Comparison of ENCODE assay signal across 8 cellular contexts in the genomic region with DNA sequence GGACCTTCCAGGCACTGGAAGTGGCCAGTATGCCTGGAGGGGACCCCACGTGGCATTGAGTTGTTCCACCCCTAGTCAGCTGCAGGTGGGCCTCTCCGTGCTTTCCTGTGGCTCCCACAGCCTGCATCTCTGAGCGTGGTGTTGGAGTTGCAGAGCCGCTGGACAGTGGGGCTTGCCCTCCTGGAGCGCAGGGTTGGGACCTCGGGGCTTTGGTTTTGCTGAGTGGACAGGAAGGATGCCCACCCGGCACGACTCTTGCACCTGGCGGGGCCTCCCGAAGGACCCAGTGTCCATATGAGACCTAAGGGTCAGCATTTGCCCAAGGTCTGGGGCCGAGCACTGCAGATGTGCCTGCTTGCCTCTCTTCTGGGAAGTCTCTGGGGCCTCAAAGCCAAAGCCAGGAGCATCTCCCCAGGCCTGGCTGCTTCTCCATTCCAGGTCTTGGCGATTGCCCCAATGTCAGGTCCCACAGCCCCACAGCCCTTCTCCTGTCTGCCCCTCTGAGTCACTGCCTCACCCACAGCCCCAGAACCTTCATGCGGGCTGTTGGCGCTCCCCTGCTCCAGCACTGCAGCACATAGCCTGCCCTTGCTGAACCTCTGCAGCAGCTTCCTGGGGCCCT. TPM values are rescaled to one million over a fixed set of nuclear protein-coding genes. Genes with fewer than 3 reads are reported as not detected.
DNase-seq lines count a peak whose midpoint lies in the region; ATAC-seq and TF ChIP-seq lines count a peak whose summit lies in the region.

No MANE protein-coding gene starts in this region.

- H3K9ac ChIP-seq in iPS-18a (ENCODE audit: low read length): no peak overlapping the region

- H3K27me3 Mint-ChIP-seq in activated CD4-positive, alpha-beta memory T cell treated with anti-CD3 and anti-CD28 coated beads, Interleukin-2, amount 10 ng/mL, durations not matched to agents 7 days and 5 days: no peaks in the 10 kb centered on the region

- WGBS in stomach, 5 donors: 53 to 73% (median 65%) methylated on average over 9 to 14 of the region's 14 CpGs

- peak overlapping the region; percentile 81 for H3K4me3 Mint-ChIP-seq in activated CD4-positive, alpha-beta memory T cell treated with anti-CD3 and anti-CD28 coated beads, Interleukin-2, amount 10 ng/mL, durations not matched to agents 7 days and 5 days

- CTCF ChIA-PET in activated CD4-positive, alpha-beta memory T cell treated with anti-CD3 and anti-CD28 coated beads, Interleukin-2, amount 10 ng/mL, durations not matched to agents 7 days and 5 days (lab: Charles Lee): no interaction called here

- peaks cover 14% of the 10 kb centered on the region for H3K4me1 ChIP-seq in iPS-18a (ENCODE audit: control insufficient read depth, low read depth, low read length)
- peaks cover 39 to 61% (median 46%) of the 10 kb centered on the region in 4 donors for H3K4me1 ChIP-seq in stomach

- intact Hi-C loops in stomach (cut with DNase I; ENCODE audit: low total_unique reads): no loop called here

- H3K27ac ChIP-seq in iPS-18a (ENCODE audit: low read length) (no peak overlapping the region), stomach (peak overlapping the region in 4 of 5 donors; percentile 59 to 90 (median 77))

- no peaks in the 10 kb centered on the region for H3K36me3 Mint-ChIP-seq in activated CD4-positive, alpha-beta memory T cell treated with anti-CD3 and anti-CD28 coated beads, Interleukin-2, amount 10 ng/mL, durations not matched to agents 7 days and 5 days (ENCODE audit: low read depth)

- H3K27ac Mint-ChIP-seq in activated CD4-positive, alpha-beta memory T cell treated with anti-CD3 and anti-CD28 coated beads, Interleukin-2, amount 10 ng/mL, durations not matched to agents 7 days and 5 days: peak overlapping the region; percentile 61

- no peak for ATAC-seq in HG02840 (IDR thresholded peaks at IDR 0.05; ENCODE audit: low FRiP score, unreplicated experiment)
- no peak for ATAC-seq in HG03139 (IDR thresholded peaks at IDR 0.05; ENCODE audit: unreplicated experiment)

- H3K9me3 ChIP-seq in iPS-18a (ENCODE audit: control insufficient read depth, low read depth, low read length) (no peaks in the 10 kb centered on the region), stomach (no peaks in the 10 kb centered on the region)

- no peak for TF ChIP-seq CTCF in stomach (IDR thresholded peaks at IDR 0.05)

- peak overlapping the region; percentile 67 for H3K4me3 ChIP-seq in iPS-18a (ENCODE audit: low read length)
- H3K4me3 ChIP-seq in stomach: peak overlapping the region; percentile 79 to 92 (median 83)

- H3K9me3 Mint-ChIP-seq in activated CD4-positive, alpha-beta memory T cell treated with anti-CD3 and anti-CD28 coated beads, Interleukin-2, amount 10 ng/mL, durations not matched to agents 7 days and 5 days: no peaks in the 10 kb centered on the region

- H3K4me1 Mint-ChIP-seq in activated CD4-positive, alpha-beta memory T cell treated with anti-CD3 and anti-CD28 coated beads, Interleukin-2, amount 10 ng/mL, durations not matched to agents 7 days and 5 days: peaks cover 35% of the 10 kb centered on the region

- H3K27me3 ChIP-seq in iPS-18a (ENCODE audit: control insufficient read depth, insufficient read depth, low read length) (peaks cover 11% of the 10 kb centered on the region), stomach (no peaks in the 10 kb centered on the region)

- no peak for TF ChIP-seq POLR2A in stomach (IDR thresholded peaks at IDR 0.05)

- TF ChIP-seq EP300 in stomach (IDR thresholded peaks at IDR 0.05): no peak

- POLR2A ChIA-PET in activated CD4-positive, alpha-beta memory T cell treated with anti-CD3 and anti-CD28 coated beads, Interleukin-2, amount 10 ng/mL, durations not matched to agents 7 days and 5 days (lab: Charles Lee): interaction anchor here (1.1 to 5.2 kb wide), 4 partner anchors 11 to 68 kb away, joined by 4 to 93 read pairs (median 16); partner anchors contain the start of genes BRF1 and BTBD6

- no peaks in the 10 kb centered on the region for H3K36me3 ChIP-seq in iPS-18a (ENCODE audit: control insufficient read depth, low read depth, low read length)
- no peaks in the 10 kb centered on the region for H3K36me3 ChIP-seq in stomach

- peak; percentile 35 for DNase-seq in activated CD4-positive, alpha-beta T cell treated with anti-CD3 and anti-CD28 coated beads for 48 hours
- no peak for DNase-seq in activated CD4-positive, alpha-beta T cell treated with anti-CD3 and anti-CD28 coated beads for 1 hour
- DNase-seq in activated CD4-positive, alpha-beta memory T cell treated with anti-CD3 and anti-CD28 coated beads, Interleukin-2, amount 10 ng/mL, durations not matched to agents 7 days and 5 days: no peak
- DNase-seq in stomach (no peak), SHP77 (lab: John Stamatoyannopoulos, UW) (no peak)

RNA-seq across cellular contexts. Expression of gene PACS2, which starts 1.5 kb away (rescaled TPM):
- total RNA-seq in activated CD4-positive, alpha-beta memory T cell treated with anti-CD3 and anti-CD28 coated beads, Interleukin-2, amount 10 ng/mL, durations not matched to agents 7 days and 5 days: 10 to 100 TPM; 28.3 to 29.9 TPM
- 100 to 1,000 TPM in 3 of 5 donors, 10 to 100 TPM in 2; 33.6 to 209 (median 114) TPM for total RNA-seq in stomach
- polyA plus RNA-seq in stomach: 10 to 100 TPM; 23.4 to 49.8 (median 34.7) TPM

RNA-seq across cellular contexts. Expression of gene BRF1, which starts 15.3 kb away (rescaled TPM):
- total RNA-seq in activated CD4-positive, alpha-beta memory T cell treated with anti-CD3 and anti-CD28 coated beads, Interleukin-2, amount 10 ng/mL, durations not matched to agents 7 days and 5 days: 10 to 100 TPM; 37.4 to 40.7 TPM
- 100 to 1,000 TPM in 1 of 5 donors, 10 to 100 TPM in 4; 31.5 to 141 (median 42.6) TPM for total RNA-seq in stomach
- polyA plus RNA-seq in stomach: 10 to 100 TPM in 2 of 3 donors, 1 to 10 TPM in 1; 9.2 to 19.7 (median 19.4) TPM
